11 cellular contexts compared by ENCODE assay signal in the genomic region with DNA sequence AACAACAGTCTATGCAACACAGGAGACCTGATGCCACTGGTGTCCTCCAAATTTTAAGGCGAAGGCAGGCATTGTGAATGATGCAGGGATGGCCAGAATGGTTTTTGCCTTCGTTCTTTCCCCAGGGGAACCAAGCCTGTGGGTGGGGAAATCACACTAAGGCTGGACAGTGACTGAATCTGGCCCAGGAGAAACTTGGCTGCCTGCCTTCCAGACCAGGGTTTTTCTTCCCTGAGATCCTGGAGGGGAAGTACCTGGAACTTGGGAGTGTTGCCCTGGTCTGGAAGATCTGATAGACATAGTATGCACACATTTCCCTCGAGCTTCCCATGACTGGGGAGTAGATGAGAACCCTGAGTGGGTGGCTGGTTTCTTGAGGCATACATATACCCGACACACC. TPM values are rescaled to one million over a fixed set of nuclear protein-coding genes. Genes with fewer than 3 reads are reported as not detected.
DNase-seq lines count a peak whose midpoint lies in the region; ATAC-seq and TF ChIP-seq lines count a peak whose summit lies in the region.
"Had no signal": no experiment of that assay in that cellular context is flagged by ENCODE, and none has a peak within 500 bp of the region (broad histone marks: within the 10 kb centered on the region; RNA-seq: fewer than 3 reads in every experiment).

No MANE protein-coding gene starts in this region.

- H3K4me1 ChIP-seq in HAP-1, result peaks cover 7% of the 10 kb centered on the region
- H3K4me1 ChIP-seq in left lung, result peaks cover 30 to 56% of the 10 kb centered on the region in 2 donors

- peaks cover 38% of the 10 kb centered on the region for H3K4me1 Mint-ChIP-seq in MCF 10A (ENCODE audit: insufficient read depth, unreplicated experiment)
- H3K4me1 Mint-ChIP-seq in stimulated activated effector memory CD8-positive, alpha-beta T cell treated with anti-CD3 and anti-CD28 coated beads, Interleukin-12 subunit alpha, Interleukin-12 subunit beta, amount 100 ng/mL, for 72 hours, result peaks cover 62% of the 10 kb centered on the region
- H3K4me1 Mint-ChIP-seq in effector memory CD8-positive, alpha-beta T cell (ENCODE audit: low read depth in 2 of 2), result peaks cover 40 to 44% of the 10 kb centered on the region in 2 donors

- intact Hi-C loops in MCF 10A (cut with micrococcal nuclease), result no loop called here
- intact Hi-C loops in left lung (cut with DNase I), result no loop called here

- H3K36me3 ChIP-seq in HAP-1 (replicated peaks) (peaks cover 15% of the 10 kb centered on the region), left lung (peaks cover 0 to 22% of the 10 kb centered on the region in 2 donors)

- no peak for ATAC-seq in left lung
- ATAC-seq in stimulated activated effector memory CD8-positive, alpha-beta T cell treated with anti-CD3 and anti-CD28 coated beads, Interleukin-12 subunit alpha, Interleukin-12 subunit beta, amount 100 ng/mL, for 72 hours, result no peak
- ATAC-seq in effector memory CD8-positive, alpha-beta T cell (replicated peaks), result no peak

- H3K27me3 ChIP-seq in HAP-1 (ENCODE audit: low read depth) (no peaks in the 10 kb centered on the region), left lung (no peaks in the 10 kb centered on the region)

- in situ Hi-C loops in HAP-1 (cut with MboI; ENCODE audit: low sequenced_read_pairs), result no loop called here

- TF ChIP-seq CTCF in MCF 10A (IDR thresholded peaks at IDR 0.05; ENCODE audit: unreplicated experiment), result no peak
- TF ChIP-seq CTCF in left lung (IDR thresholded peaks at IDR 0.05), result no peak

- H3K4me3 ChIP-seq in HAP-1, result peak overlapping the region; percentile 22
- peak overlapping the region in 1 of 2 donors; percentile 33 for H3K4me3 ChIP-seq in left lung

- H3K36me3 Mint-ChIP-seq in MCF 10A (ENCODE audit: insufficient read depth, unreplicated experiment), result peaks cover 16% of the 10 kb centered on the region
- H3K36me3 Mint-ChIP-seq in stimulated activated effector memory CD8-positive, alpha-beta T cell treated with anti-CD3 and anti-CD28 coated beads, Interleukin-12 subunit alpha, Interleukin-12 subunit beta, amount 100 ng/mL, for 72 hours, result peaks cover 39% of the 10 kb centered on the region
- H3K36me3 Mint-ChIP-seq in effector memory CD8-positive, alpha-beta T cell (ENCODE audit: insufficient read depth), result peaks cover 38% of the 10 kb centered on the region

- POLR2A ChIA-PET in MCF 10A (lab: Yijun Ruan, JAX), result interaction anchor here (2.6 kb wide), 1 partner anchor 13 kb away, joined by 11 read pairs; no protein-coding TSS in a partner anchor

- CTCF ChIA-PET in MCF 10A (lab: Yijun Ruan, JAX), result interaction anchor here (0.9 to 1.7 kb wide), 3 partner anchors 17 to 902 kb away, joined by 3 to 6 read pairs (median 5); no protein-coding TSS in a partner anchor

- peak overlapping the region; percentile 69 for H3K4me3 Mint-ChIP-seq in MCF 10A (ENCODE audit: unreplicated experiment)
- no peak overlapping the region for H3K4me3 Mint-ChIP-seq in stimulated activated effector memory CD8-positive, alpha-beta T cell treated with anti-CD3 and anti-CD28 coated beads, Interleukin-12 subunit alpha, Interleukin-12 subunit beta, amount 100 ng/mL, for 72 hours
- H3K4me3 Mint-ChIP-seq in effector memory CD8-positive, alpha-beta T cell, result no peak overlapping the region

- H3K9me3 Mint-ChIP-seq in MCF 10A (ENCODE audit: unreplicated experiment), result no peaks in the 10 kb centered on the region
- H3K9me3 Mint-ChIP-seq in stimulated activated effector memory CD8-positive, alpha-beta T cell treated with anti-CD3 and anti-CD28 coated beads, Interleukin-12 subunit alpha, Interleukin-12 subunit beta, amount 100 ng/mL, for 72 hours, result no peaks in the 10 kb centered on the region
- H3K9me3 Mint-ChIP-seq in effector memory CD8-positive, alpha-beta T cell, result no peaks in the 10 kb centered on the region

- no peaks in the 10 kb centered on the region for H3K27me3 Mint-ChIP-seq in MCF 10A (ENCODE audit: insufficient read depth, unreplicated experiment)
- no peaks in the 10 kb centered on the region for H3K27me3 Mint-ChIP-seq in effector memory CD8-positive, alpha-beta T cell

- DNase-seq in HAP-1 (ENCODE audit: low spot score in 2 of 2), result no peak
- DNase-seq in MCF 10A (ENCODE audit: unreplicated experiment), result peak; percentile 69
- DNase-seq in left lung, result no peak
- DNase-seq in stimulated activated effector memory CD8-positive, alpha-beta T cell treated with anti-CD3 and anti-CD28 coated beads, Interleukin-12 subunit alpha, Interleukin-12 subunit beta, amount 100 ng/mL, for 72 hours (ENCODE audit: low spot score in 2 of 2), result no peak
- DNase-seq in effector memory CD8-positive, alpha-beta T cell, result no peak
- no peak for DNase-seq in cerebellar cortex (ENCODE audit: low spot score)
- DNase-seq in NCI-H1694 treated with DMSO at 0.1 percent for 48 hours (lab: John Stamatoyannopoulos, UW), result no peak
- no peak for DNase-seq in NCI-H2029 (lab: John Stamatoyannopoulos, UW)
- DNase-seq: activated CD4-positive, alpha-beta T cell treated with anti-CD3 and anti-CD28 coated beads for 1 hour; effector memory CD4-positive, alpha-beta T cell; NCI-H187 treated with DMSO at 0.1 percent for 48 hours had no signal

- H3K27ac Mint-ChIP-seq in MCF 10A (ENCODE audit: low read depth, unreplicated experiment), result peak overlapping the region; percentile 72
- H3K27ac Mint-ChIP-seq in stimulated activated effector memory CD8-positive, alpha-beta T cell treated with anti-CD3 and anti-CD28 coated beads, Interleukin-12 subunit alpha, Interleukin-12 subunit beta, amount 100 ng/mL, for 72 hours, result peak overlapping the region; percentile 24
- H3K27ac Mint-ChIP-seq in effector memory CD8-positive, alpha-beta T cell, result no peak overlapping the region

- TSS peak; percentile 91 for BruUV-seq in MCF 10A (replicated peaks; lab: Mats Ljungman, UMichigan)

- H3K9me3 ChIP-seq in HAP-1 (no peaks in the 10 kb centered on the region), left lung (no peaks in the 10 kb centered on the region)

- peak overlapping the region; percentile 61 to 64 for H3K27ac ChIP-seq in left lung

RNA-seq across cellular contexts. Expression of a gene that starts 0.7 kb away (rescaled TPM):
- total RNA-seq in MCF 10A (2022) (4.0 and 8.0 TPM in 2 replicates), left lung (10 to 100 TPM; 13.8 to 17.6 TPM)

RNA-seq across cellular contexts. Expression of a gene that starts 4.8 kb away (rescaled TPM):
- total RNA-seq in MCF 10A (2022) (21.3 and 26.8 TPM in 2 replicates), left lung (10 to 100 TPM; 42.8 to 44.0 TPM)

RNA-seq across cellular contexts. Expression of a gene that starts 11.2 kb away (rescaled TPM):
- total RNA-seq in MCF 10A (2022) (0.49 TPM in 1 of 2 replicates, not detected in the other), left lung (under 1 TPM in 1 of 2 donors, not detected in 1; 0.67 TPM)

RNA-seq across cellular contexts. Expression of a gene that starts 13.7 kb away (rescaled TPM):
- 82.1 and 99.8 TPM in 2 replicates for total RNA-seq in MCF 10A (2022)
- total RNA-seq in left lung, result 10 to 100 TPM; 50.5 to 72.1 TPM

RNA-seq across cellular contexts. Expression of a gene that starts 22.4 kb away (rescaled TPM):
- total RNA-seq in MCF 10A (2022) (not detected in 2 replicates), left lung (not detected)

Comparison
In these comparisons a context has a peak if more than half of its experiments do, and no peak if none do; other contexts are left out.
1. H3K27ac Mint-ChIP-seq: peak in MCF 10A (single experiment) and stimulated activated effector memory CD8-positive, alpha-beta T cell treated with anti-CD3 and anti-CD28 coated beads, Interleukin-12 subunit alpha, Interleukin-12 subunit beta, amount 100 ng/mL, for 72 hours (single experiment); none in effector memory CD8-positive, alpha-beta T cell (0 of 2).